In genomic region chr3:121999931-122000330, GRCh38 we compare ENCODE assay signal across 27 cellular contexts. TPM values are rescaled to one million over a fixed set of nuclear protein-coding genes. Genes with fewer than 3 reads are reported as not detected.
"Had no signal": no experiment of that assay in that cellular context is flagged by ENCODE, and none has a peak within 500 bp of the region (broad histone marks: within the 10 kb centered on the region; RNA-seq: fewer than 3 reads in every experiment).

No MANE protein-coding gene starts in this region.

- H3K9me3 ChIP-seq: gastrocnemius medialis, heart right ventricle, mucosa of descending colon, neutrophil, psoas muscle, spleen, tibial artery, upper lobe of left lung, uterus had no signal

- H3K27me3 ChIP-seq: gastrocnemius medialis, neutrophil, spleen, tibial artery, upper lobe of left lung, uterus had no signal

- ATAC-seq: esophagus mucosa; gastrocnemius medialis; heart right ventricle; left lobe of liver; mucosa of descending colon; naive thymus-derived CD8-positive, alpha-beta T cell; psoas muscle; sciatic nerve had no signal

- H3K4me1 ChIP-seq: gastrocnemius medialis, psoas muscle, uterus had no signal

- FAIRE-seq: endometrium had no signal

- H3K27ac ChIP-seq: gastrocnemius medialis, neutrophil, psoas muscle, tibial artery, upper lobe of left lung, uterus had no signal

- H3K36me3 ChIP-seq: gastrocnemius medialis, heart right ventricle, neutrophil, spleen, tibial artery, upper lobe of left lung, uterus had no signal

- DNase-seq: cortex of kidney; dorsolateral prefrontal cortex; effector memory CD4-positive, alpha-beta T cell; gastrocnemius medialis; heart right ventricle; islet precursor cell; mucosa of descending colon; naive thymus-derived CD8-positive, alpha-beta T cell; psoas muscle; spleen; stimulated activated CD4-positive, alpha-beta T cell treated with anti-CD3 and anti-CD28 coated beads, Interleukin-15, amount 100 ng/mL, for 24 hours; stimulated activated CD4-positive, alpha-beta T cell treated with anti-CD3 and anti-CD28 coated beads, Interleukin-1b, Interleukin-23, amount 100 ng/mL, for 48 hours; stimulated activated CD4-positive, alpha-beta T cell treated with anti-CD3 and anti-CD28 coated beads, Interleukin-4, amount 100 ng/mL, for 24 hours; stimulated activated naive CD4-positive, alpha-beta T cell; tibial artery; upper lobe of left lung; uterus had no signal

- H3K4me3 ChIP-seq: dorsolateral prefrontal cortex, gastrocnemius medialis, heart right ventricle, mucosa of descending colon, psoas muscle, spleen, tibial artery, upper lobe of left lung, uterus had no signal

RNA-seq across cellular contexts. Expression of gene ILDR1, which starts 22.1 kb away (rescaled TPM):
- total RNA-seq: fibroblast of lung; gastrocnemius medialis; naive thymus-derived CD8-positive, alpha-beta T cell; osteoblast; psoas muscle; sciatic nerve; skeletal muscle tissue; temporal lobe had no signal
- polyA plus RNA-seq: fibroblast of lung; heart right ventricle; naive thymus-derived CD8-positive, alpha-beta T cell; neural cell; psoas muscle had no signal

RNA-seq across cellular contexts. Expression of gene CD86, which starts 55.2 kb away (rescaled TPM):
- total RNA-seq: fibroblast of lung, osteoblast had no signal
- polyA plus RNA-seq: fibroblast of lung, neural cell had no signal
